ENCODE assay signal across 11 cellular contexts in the genomic region with DNA sequence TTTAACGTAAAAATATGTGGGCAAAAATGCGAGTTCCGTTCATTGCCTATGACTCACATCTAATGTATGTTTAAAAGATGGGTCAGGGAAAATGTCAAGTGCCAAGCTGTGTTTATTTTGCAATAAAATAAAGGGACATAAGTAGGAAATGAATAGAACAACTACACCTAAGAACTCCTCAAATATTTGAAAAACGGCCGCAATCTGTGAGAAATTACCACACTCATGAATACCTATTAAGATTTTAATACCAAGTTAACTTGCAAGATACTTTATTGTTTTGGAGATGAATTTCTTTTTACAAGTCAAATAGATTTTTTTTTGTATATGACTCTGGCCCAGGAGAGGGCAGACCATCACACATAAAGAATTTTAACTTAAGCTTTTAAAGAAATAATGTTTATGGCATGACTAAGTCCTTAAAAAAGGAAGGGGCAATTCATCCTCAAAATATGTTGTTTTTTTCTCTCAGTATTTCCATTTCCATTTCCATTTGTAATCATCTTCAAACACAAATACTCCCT.
A peak's percentile ranks its signal among the peaks of the same experiment; 100 is the strongest.
DNase-seq lines count a peak whose midpoint lies in the region; ATAC-seq and TF ChIP-seq lines count a peak whose summit lies in the region.
"Had no signal": no experiment of that assay in that cellular context is flagged by ENCODE, and none has a peak within 500 bp of the region (broad histone marks: within the 10 kb centered on the region; RNA-seq: fewer than 3 reads in every experiment).

No MANE protein-coding gene starts in this region.

- CTCF ChIA-PET in AG04450 (lab: Charles Lee), result interaction anchor here (0.6 to 2.3 kb wide), 14 partner anchors 15 to 517 kb away, joined by 3 to 15 read pairs (median 4); a partner anchor contains a TSS

- H3K36me3 Mint-ChIP-seq in activated T-helper 1 cell treated with anti-CD3 and anti-CD28 coated beads, Interleukin-12 subunit alpha, Interleukin-12 subunit beta, Interleukin-2, Interleukin-4 antibody, amounts not matched to agents 30 ng/mL and 10 ng/mL and 1 ng/mL, durations not matched to agents 14 hours and 24 hours and 36 hours (ENCODE audit: low read depth), result no peaks in the 10 kb centered on the region

- no peaks in the 10 kb centered on the region for H3K9me3 Mint-ChIP-seq in activated T-helper 1 cell treated with anti-CD3 and anti-CD28 coated beads, Interleukin-12 subunit alpha, Interleukin-12 subunit beta, Interleukin-2, Interleukin-4 antibody, amounts not matched to agents 30 ng/mL and 10 ng/mL and 1 ng/mL, durations not matched to agents 14 hours and 24 hours and 36 hours
- H3K9me3 Mint-ChIP-seq: central memory CD8-positive, alpha-beta T cell had no signal

- no peaks in the 10 kb centered on the region for H3K36me3 ChIP-seq in SK-N-MC (ENCODE audit: insufficient read depth, low read length)
- H3K36me3 ChIP-seq: transverse colon had no signal

- H3K4me3 ChIP-seq in AG04450 (ENCODE audit: low read depth, low read length), result no peak overlapping the region
- no peak overlapping the region for H3K4me3 ChIP-seq in SK-N-MC
- H3K4me3 ChIP-seq: transverse colon had no signal

- no peak overlapping the region for H3K4me3 Mint-ChIP-seq in activated T-helper 1 cell treated with anti-CD3 and anti-CD28 coated beads, Interleukin-12 subunit alpha, Interleukin-12 subunit beta, Interleukin-2, Interleukin-4 antibody, amounts not matched to agents 30 ng/mL and 10 ng/mL and 1 ng/mL, durations not matched to agents 14 hours and 24 hours and 36 hours
- H3K4me3 Mint-ChIP-seq: central memory CD8-positive, alpha-beta T cell had no signal

- H3K27ac Mint-ChIP-seq in activated T-helper 1 cell treated with anti-CD3 and anti-CD28 coated beads, Interleukin-12 subunit alpha, Interleukin-12 subunit beta, Interleukin-2, Interleukin-4 antibody, amounts not matched to agents 30 ng/mL and 10 ng/mL and 1 ng/mL, durations not matched to agents 14 hours and 24 hours and 36 hours, result no peak overlapping the region

- H3K27me3 Mint-ChIP-seq in activated T-helper 1 cell treated with anti-CD3 and anti-CD28 coated beads, Interleukin-12 subunit alpha, Interleukin-12 subunit beta, Interleukin-2, Interleukin-4 antibody, amounts not matched to agents 30 ng/mL and 10 ng/mL and 1 ng/mL, durations not matched to agents 14 hours and 24 hours and 36 hours (ENCODE audit: insufficient read depth), result peaks cover 4% of the 10 kb centered on the region

- peak; percentile 48 for TF ChIP-seq CTCF in AG04450 (IDR thresholded peaks at IDR 0.05; ENCODE audit: low read depth, low read length)

- intact Hi-C loops in activated T-helper 1 cell treated with anti-CD3 and anti-CD28 coated beads, Interleukin-12 subunit alpha, Interleukin-12 subunit beta, Interleukin-2, Interleukin-4 antibody, amounts not matched to agents 30 ng/mL and 10 ng/mL and 1 ng/mL, durations not matched to agents 14 hours and 24 hours and 36 hours (cut with micrococcal nuclease), result loop anchor here (5.0 kb wide), 1 partner anchor 446 kb away; no protein-coding TSS in a partner anchor

- no peaks in the 10 kb centered on the region for H3K4me1 Mint-ChIP-seq in activated T-helper 1 cell treated with anti-CD3 and anti-CD28 coated beads, Interleukin-12 subunit alpha, Interleukin-12 subunit beta, Interleukin-2, Interleukin-4 antibody, amounts not matched to agents 30 ng/mL and 10 ng/mL and 1 ng/mL, durations not matched to agents 14 hours and 24 hours and 36 hours (ENCODE audit: low read depth)
- H3K4me1 Mint-ChIP-seq: central memory CD8-positive, alpha-beta T cell had no signal

- no peak for ATAC-seq in HG03135 (IDR thresholded peaks at IDR 0.05; ENCODE audit: unreplicated experiment)

- H3K9ac ChIP-seq in SK-N-MC (ENCODE audit: insufficient read length), result no peak overlapping the region
- H3K9ac ChIP-seq: parathyroid adenoma had no signal

- H3K27me3 ChIP-seq in AG04450 (ENCODE audit: control insufficient read depth, insufficient read depth, low read length), result no peaks in the 10 kb centered on the region
- H3K27me3 ChIP-seq: transverse colon had no signal

- H3K27ac ChIP-seq in AG04450 (ENCODE audit: low read depth, low read length), result no peak overlapping the region
- H3K27ac ChIP-seq in SK-N-MC, result no peak overlapping the region
- H3K27ac ChIP-seq: parathyroid adenoma, transverse colon had no signal

- DNase-seq in AG04450 (ENCODE audit: low read depth, low spot score) (peak; percentile 54), HT1080 (ENCODE audit: low read depth) (peak; percentile 95), SK-N-MC (ENCODE audit: low read depth, low spot score) (peak; percentile 37), glomerular endothelial cell (ENCODE audit: extremely low read depth, low read depth, low spot score) (peak; percentile 84)
- DNase-seq in activated T-helper 1 cell treated with anti-CD3 and anti-CD28 coated beads, Interleukin-12 subunit alpha, Interleukin-12 subunit beta, Interleukin-2, Interleukin-4 antibody, amounts not matched to agents 30 ng/mL and 10 ng/mL and 1 ng/mL, durations not matched to agents 14 hours and 24 hours and 36 hours (ENCODE audit: low spot score), result no peak
- DNase-seq in stimulated activated CD4-positive, alpha-beta T cell treated with anti-CD3 and anti-CD28 coated beads, Interleukin-4, amount 100 ng/mL, for 1 hour, result no peak
- no peak for DNase-seq in activated CD4-positive, alpha-beta T cell treated with anti-CD3 and anti-CD28 coated beads, Interleukin-2, amount 50 U/mL, for 48 hours
- DNase-seq: transverse colon had no signal

- no peaks in the 10 kb centered on the region for H3K9me3 ChIP-seq in AG04450 (ENCODE audit: control insufficient read depth, insufficient read depth, low read length)
- H3K9me3 ChIP-seq in SK-N-MC (ENCODE audit: low read depth, low read length), result no peaks in the 10 kb centered on the region
- H3K9me3 ChIP-seq: transverse colon had no signal

- POLR2A ChIA-PET in AG04450 (lab: Yijun Ruan, JAX), result interaction anchor here (0.5 to 1.4 kb wide), 5 partner anchors 49 to 433 kb away, joined by 3 to 6 read pairs (median 3); a partner anchor contains a TSS

Comparison
In these comparisons a context has a peak if more than half of its experiments do, and no peak if none do; other contexts are left out.
1. DNase-seq: peak in AG04450 (single experiment), HT1080 (single experiment), SK-N-MC (single experiment) and glomerular endothelial cell (single experiment); none in activated T-helper 1 cell treated with anti-CD3 and anti-CD28 coated beads, Interleukin-12 subunit alpha, Interleukin-12 subunit beta, Interleukin-2, Interleukin-4 antibody, amounts not matched to agents 30 ng/mL and 10 ng/mL and 1 ng/mL, durations not matched to agents 14 hours and 24 hours and 36 hours (single experiment), stimulated activated CD4-positive, alpha-beta T cell treated with anti-CD3 and anti-CD28 coated beads, Interleukin-4, amount 100 ng/mL, for 1 hour (single experiment) and activated CD4-positive, alpha-beta T cell treated with anti-CD3 and anti-CD28 coated beads, Interleukin-2, amount 50 U/mL, for 48 hours (0 of 2).